21 cellular contexts compared by ENCODE assay signal in genomic region chr15:47414207-47414606, GRCh38.
DNase-seq lines count a peak whose midpoint lies in the region; ATAC-seq, FAIRE-seq and TF ChIP-seq lines count a peak whose summit lies in the region.
"Had no signal": no experiment of that assay in that cellular context is flagged by ENCODE, and none has a peak within 500 bp of the region (broad histone marks: within the 10 kb centered on the region; RNA-seq: fewer than 3 reads in every experiment).

No MANE protein-coding gene starts in this region.

- H3F3A ChIP-seq in GM23338 (replicated peaks; ENCODE audit: low read depth), result no peaks in the 10 kb centered on the region

- H3K4me3 Mint-ChIP-seq in GM23338, result no peak overlapping the region
- H3K4me3 Mint-ChIP-seq: CD4-positive, alpha-beta T cell had no signal

- H3K9me2 ChIP-seq in GM23338 (ENCODE audit: insufficient read depth), result no peaks in the 10 kb centered on the region

- no peaks in the 10 kb centered on the region; the same call in 1 of the 2 replicates for H3K4me1 ChIP-seq in GM23338 (ENCODE audit: insufficient read depth)

- FAIRE-seq in D721Med (lab: Jason Lieb, UNC), result peak; percentile 6
- FAIRE-seq: GM12878, GM19239, H54, HepG2 had no signal

- ATAC-seq in GM19328 (IDR thresholded peaks at IDR 0.05; ENCODE audit: unreplicated experiment) (no peak), GM23338 (no peak)
- ATAC-seq: GM12878, HepG2 had no signal

- no peaks in the 10 kb centered on the region for H3K9me3 Mint-ChIP-seq in GM23338
- H3K9me3 Mint-ChIP-seq: CD4-positive, alpha-beta T cell had no signal

- peaks cover 2% of the 10 kb centered on the region for H3K27me3 Mint-ChIP-seq in GM23338 (ENCODE audit: insufficient read depth, low read depth, poor library complexity)
- H3K27me3 Mint-ChIP-seq: CD4-positive, alpha-beta T cell had no signal

- no peak overlapping the region for H3K27ac Mint-ChIP-seq in GM23338
- H3K27ac Mint-ChIP-seq: CD4-positive, alpha-beta T cell had no signal

- H3K79me2 ChIP-seq in GM23338 (replicated peaks; ENCODE audit: insufficient read depth), result no peaks in the 10 kb centered on the region

- no peak overlapping the region for H2AFZ ChIP-seq in GM23338
- H2AFZ ChIP-seq: GM23248 had no signal

- no peak overlapping the region for H3K27ac ChIP-seq in GM23338 (ENCODE audit: low read depth)
- H3K27ac ChIP-seq: C4-2B, GM23248, KMS-11 had no signal

- no peaks in the 10 kb centered on the region for H3K36me3 Mint-ChIP-seq in GM23338 (ENCODE audit: low read depth)

- no peak overlapping the region for H3K4me2 ChIP-seq in GM23338
- H3K4me2 ChIP-seq: KMS-11 had no signal

- no peaks in the 10 kb centered on the region for H4K20me1 ChIP-seq in GM23338 (replicated peaks; ENCODE audit: insufficient read depth)

- H3K4me3 ChIP-seq in fibroblast of villous mesenchyme (ENCODE audit: low read depth, low read length), result no peak overlapping the region
- no peak overlapping the region for H3K4me3 ChIP-seq in GM23338
- H3K4me3 ChIP-seq: GM12878, GM23248 had no signal

- DNase-seq in D721Med (ENCODE audit: insufficient read length, low spot score), result no peak
- peak; percentile 79 for DNase-seq in SK-N-DZ (ENCODE audit: low spot score)
- peak; percentile 42 for DNase-seq in amniotic epithelial cell (ENCODE audit: low read depth)
- DNase-seq in fibroblast of villous mesenchyme (ENCODE audit: low read depth), result peak; percentile 64
- DNase-seq in NOMO-1 (lab: John Stamatoyannopoulos, UW; ENCODE audit: unreplicated experiment in 2 of 2), result no peak
- no peak for DNase-seq in HuH-7.5 (ENCODE audit: low spot score)
- no peak for DNase-seq in GM23338 (ENCODE audit: low spot score)
- DNase-seq: ACHN; AML-193; CD4-positive, alpha-beta T cell; DMS53; DND-41; EL; GM23248 had no signal

- no peak for TF ChIP-seq CTCF in D721Med (IDR thresholded peaks at IDR 0.05; ENCODE audit: insufficient read depth, missing control alignments)
- TF ChIP-seq CTCF in fibroblast of villous mesenchyme (IDR thresholded peaks at IDR 0.05; ENCODE audit: insufficient read depth, low read depth, low read length), result no peak
- no peak for TF ChIP-seq CTCF in GM23338 (conservative IDR thresholded peaks at IDR 0.05; ENCODE audit: low read depth in 2 of 2)

- no peaks in the 10 kb centered on the region for H3K36me3 ChIP-seq in GM23338 (ENCODE audit: insufficient read depth)

- H3K27me3 ChIP-seq in GM23338 (ENCODE audit: insufficient read depth), result no peaks in the 10 kb centered on the region

- peaks cover 16% of the 10 kb centered on the region for H3K4me1 Mint-ChIP-seq in GM23338

TF ChIP-seq in GM23338, 12 proteins besides CTCF, POLR2A, EP300 and RAD21:
- no peak for TF ChIP-seq NANOG (IDR thresholded peaks at IDR 0.05; ENCODE audit: borderline replicate concordance)
- no peak for TF ChIP-seq EZH2phosphoT487 (IDR thresholded peaks at IDR 0.05; ENCODE audit: unreplicated experiment)
- TF ChIP-seq, protein P1, sequence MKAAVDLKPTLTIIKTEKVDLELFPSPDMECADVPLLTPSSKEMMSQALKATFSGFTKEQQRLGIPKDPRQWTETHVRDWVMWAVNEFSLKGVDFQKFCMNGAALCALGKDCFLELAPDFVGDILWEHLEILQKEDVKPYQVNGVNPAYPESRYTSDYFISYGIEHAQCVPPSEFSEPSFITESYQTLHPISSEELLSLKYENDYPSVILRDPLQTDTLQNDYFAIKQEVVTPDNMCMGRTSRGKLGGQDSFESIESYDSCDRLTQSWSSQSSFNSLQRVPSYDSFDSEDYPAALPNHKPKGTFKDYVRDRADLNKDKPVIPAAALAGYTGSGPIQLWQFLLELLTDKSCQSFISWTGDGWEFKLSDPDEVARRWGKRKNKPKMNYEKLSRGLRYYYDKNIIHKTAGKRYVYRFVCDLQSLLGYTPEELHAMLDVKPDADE (IDR thresholded peaks at IDR 0.05), result no peak
- TF ChIP-seq STAT1 (IDR thresholded peaks at IDR 0.05; ENCODE audit: unreplicated experiment), result no peak
- no peak for TF ChIP-seq REST (IDR thresholded peaks at IDR 0.05; ENCODE audit: unreplicated experiment)
- TF ChIP-seq ZNF462 (CRISPR knock-in tag; IDR thresholded peaks at IDR 0.05), result no peak
- TF ChIP-seq ZNF114 (CRISPR knock-in tag; IDR thresholded peaks at IDR 0.05), result no peak
- no peak for TF ChIP-seq CREB1 (CRISPR knock-in tag; IDR thresholded peaks at IDR 0.05; ENCODE audit: low read depth)
- TF ChIP-seq POLR2AphosphoS5 (IDR thresholded peaks at IDR 0.05; ENCODE audit: low read depth), result no peak
- no peak for TF ChIP-seq JUNB (IDR thresholded peaks at IDR 0.05; ENCODE audit: unreplicated experiment)
TF ChIP-seq in GM23338: peak in this region for 0.

Comparison
In these comparisons a context has a peak if more than half of its experiments do, and no peak if none do; other contexts are left out.
1. DNase-seq: peak in SK-N-DZ (single experiment), amniotic epithelial cell (single experiment) and fibroblast of villous mesenchyme (single experiment); none in D721Med (single experiment), NOMO-1 (0 of 2), HuH-7.5 (single experiment) and GM23338 (single experiment).